ENCODE assay signal across 8 cellular contexts in the genomic region with DNA sequence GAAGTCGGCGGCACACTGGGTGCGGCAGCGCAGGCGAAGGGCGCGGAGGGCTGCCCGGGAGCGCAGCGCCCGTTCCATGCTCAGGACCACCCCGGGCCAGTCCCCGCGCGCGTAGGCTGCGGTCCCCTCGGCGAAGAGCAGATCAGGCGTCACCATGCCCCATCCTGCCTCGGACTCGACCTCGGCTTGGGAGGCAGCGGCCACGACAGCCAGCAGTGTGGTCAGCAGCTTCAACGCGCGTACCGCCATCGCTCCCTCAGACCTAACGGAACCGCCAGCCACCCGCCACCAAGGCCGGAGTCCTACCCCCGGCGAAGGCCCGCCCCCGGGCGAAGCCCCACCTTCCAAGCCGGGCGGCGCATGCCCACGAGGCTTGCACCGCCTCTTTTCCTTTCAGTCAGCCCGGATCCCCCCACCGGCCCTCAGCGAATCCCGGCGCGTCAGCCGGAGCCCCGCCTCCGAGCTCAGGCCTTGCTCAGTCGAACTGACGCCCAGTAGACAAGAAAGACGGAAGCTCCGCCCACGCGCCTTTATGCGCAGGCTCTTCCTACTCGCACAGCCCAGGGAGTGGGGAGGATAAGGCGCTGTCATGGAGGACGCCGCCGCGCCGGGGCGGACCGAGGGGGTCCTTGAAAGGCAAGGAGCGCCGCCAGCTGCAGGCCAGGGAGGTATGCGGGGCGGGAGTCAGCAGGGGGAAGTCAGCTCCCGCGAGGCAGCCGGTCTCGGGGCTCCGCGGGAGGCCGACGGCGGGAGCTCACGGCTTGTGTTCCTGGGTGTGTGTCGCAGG. TPM values are rescaled to one million over a fixed set of nuclear protein-coding genes. Genes with fewer than 3 reads are reported as not detected.
DNase-seq lines count a peak whose midpoint lies in the region; ATAC-seq and TF ChIP-seq lines count a peak whose summit lies in the region.

A gene (plus strand): TSS at position 527 of the 787 bp plus-strand sequence. CDS start 63 bp downstream, at position 590.
A gene with protein sequence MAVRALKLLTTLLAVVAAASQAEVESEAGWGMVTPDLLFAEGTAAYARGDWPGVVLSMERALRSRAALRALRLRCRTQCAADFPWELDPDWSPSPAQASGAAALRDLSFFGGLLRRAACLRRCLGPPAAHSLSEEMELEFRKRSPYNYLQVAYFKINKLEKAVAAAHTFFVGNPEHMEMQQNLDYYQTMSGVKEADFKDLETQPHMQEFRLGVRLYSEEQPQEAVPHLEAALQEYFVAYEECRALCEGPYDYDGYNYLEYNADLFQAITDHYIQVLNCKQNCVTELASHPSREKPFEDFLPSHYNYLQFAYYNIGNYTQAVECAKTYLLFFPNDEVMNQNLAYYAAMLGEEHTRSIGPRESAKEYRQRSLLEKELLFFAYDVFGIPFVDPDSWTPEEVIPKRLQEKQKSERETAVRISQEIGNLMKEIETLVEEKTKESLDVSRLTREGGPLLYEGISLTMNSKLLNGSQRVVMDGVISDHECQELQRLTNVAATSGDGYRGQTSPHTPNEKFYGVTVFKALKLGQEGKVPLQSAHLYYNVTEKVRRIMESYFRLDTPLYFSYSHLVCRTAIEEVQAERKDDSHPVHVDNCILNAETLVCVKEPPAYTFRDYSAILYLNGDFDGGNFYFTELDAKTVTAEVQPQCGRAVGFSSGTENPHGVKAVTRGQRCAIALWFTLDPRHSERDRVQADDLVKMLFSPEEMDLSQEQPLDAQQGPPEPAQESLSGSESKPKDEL (minus strand): TSS at position 306 of the 787 bp plus-strand sequence. CDS start 57 bp downstream, at position 249.

- H3K36me3 Mint-ChIP-seq in T-helper 17 cell (ENCODE audit: low read depth), result no peaks in the 10 kb centered on the region

- ATAC-seq in GM18499 (IDR thresholded peaks at IDR 0.05; ENCODE audit: insufficient read depth, unreplicated experiment) (peak; percentile 64), HG02938 (IDR thresholded peaks at IDR 0.05; ENCODE audit: unreplicated experiment) (peak; percentile 85), T-helper 17 cell (peak; percentile 92), left ventricle myocardium superior (peak; percentile 96)

- peaks cover 9% of the 10 kb centered on the region for H3K4me1 Mint-ChIP-seq in T-helper 17 cell

- 0% methylated on average over 84 of the region's 84 CpGs for WGBS in prostate gland
- WGBS in urinary bladder, result under 1% methylated on average over 84 of the region's 84 CpGs

- H3K27me3 Mint-ChIP-seq in T-helper 17 cell, result no peaks in the 10 kb centered on the region

- H3K4me3 ChIP-seq in prostate gland, result peak within 1 kb of the TSS; percentile 86 to 95
- peak within 1 kb of the TSS; percentile 87 for H3K4me3 ChIP-seq in urinary bladder (ENCODE audit: low read depth, low read length)

- peak; percentile 99 for TF ChIP-seq POLR2A in prostate gland (IDR thresholded peaks at IDR 0.05)

- H3K27ac ChIP-seq in angular gyrus (ENCODE audit: low read depth, low read length) (peak within 1 kb of the TSS; percentile 82), prostate gland (peak within 1 kb of the TSS; percentile 82 to 85), urinary bladder (ENCODE audit: low read depth) (peak within 1 kb of the TSS; percentile 80)

- intact Hi-C loops in left ventricle myocardium superior (cut with micrococcal nuclease) (no loop called here), prostate gland (cut with DNase I) (loop anchor here (2.0 to 10.0 kb wide), 4 partner anchors 48 to 302 kb away; a partner anchor contains a TSS)

- H3K4me1 ChIP-seq in prostate gland (replicated peaks) (peaks cover 9% of the 10 kb centered on the region), urinary bladder (ENCODE audit: insufficient read depth) (peaks cover 1% of the 10 kb centered on the region)

- H3K9me3 ChIP-seq in T-helper 17 cell (ENCODE audit: control insufficient read depth, low read length, poor library complexity, severe bottlenecking) (no peaks in the 10 kb centered on the region), prostate gland (no peaks in the 10 kb centered on the region)

- TF ChIP-seq CTCF in prostate gland (IDR thresholded peaks at IDR 0.05), result peak in 1 of 4 experiments; percentile 20

- DNase-seq in NCI-H1694 treated with DMSO at 0.1 percent for 48 hours (lab: John Stamatoyannopoulos, UW), result peak; percentile 98
- DNase-seq in T-helper 17 cell, result peak; percentile 99 to 100 (median 99)
- peak; percentile 100 for DNase-seq in left ventricle myocardium superior
- DNase-seq in prostate gland (ENCODE audit: low spot score), result peak; percentile 100

- H3K4me3 Mint-ChIP-seq in T-helper 17 cell, result no peak within 1 kb of the TSS

- H3K27ac Mint-ChIP-seq in T-helper 17 cell, result peak within 1 kb of the TSS; percentile 81

- H3K27me3 ChIP-seq in prostate gland (replicated peaks; ENCODE audit: insufficient read depth), result no peaks in the 10 kb centered on the region

- H3K36me3 ChIP-seq in prostate gland (no peaks in the 10 kb centered on the region), urinary bladder (ENCODE audit: insufficient read depth) (peaks cover 3% of the 10 kb centered on the region)

RNA-seq across cellular contexts. Expression of the first gene that starts in this region (rescaled TPM):
- total RNA-seq in T-helper 17 cell, result 10 to 100 TPM; 14.8 to 15.5 TPM
- 10.4 TPM for total RNA-seq in left ventricle myocardium superior
- total RNA-seq in prostate gland, result 1 to 10 TPM; 3.3 to 3.6 TPM
- 5.1 TPM for total RNA-seq in urinary bladder
- polyA plus RNA-seq in urinary bladder, result 3.4 TPM

RNA-seq across cellular contexts. Expression of the second gene that starts in this region (rescaled TPM):
- total RNA-seq in T-helper 17 cell (10 to 100 TPM; 22.5 to 26.7 TPM), left ventricle myocardium superior (6.2 TPM), prostate gland (10 to 100 TPM; 21.0 to 52.1 TPM), urinary bladder (81.1 TPM)
- 35.5 TPM for polyA plus RNA-seq in urinary bladder

Comparison
In these comparisons a context has a peak if more than half of its experiments do, and no peak if none do; other contexts are left out.
1. Peak in every context shown above with its lines: DNase-seq, ATAC-seq, H3K4me3 ChIP-seq and H3K27ac ChIP-seq.